In the genomic region with DNA sequence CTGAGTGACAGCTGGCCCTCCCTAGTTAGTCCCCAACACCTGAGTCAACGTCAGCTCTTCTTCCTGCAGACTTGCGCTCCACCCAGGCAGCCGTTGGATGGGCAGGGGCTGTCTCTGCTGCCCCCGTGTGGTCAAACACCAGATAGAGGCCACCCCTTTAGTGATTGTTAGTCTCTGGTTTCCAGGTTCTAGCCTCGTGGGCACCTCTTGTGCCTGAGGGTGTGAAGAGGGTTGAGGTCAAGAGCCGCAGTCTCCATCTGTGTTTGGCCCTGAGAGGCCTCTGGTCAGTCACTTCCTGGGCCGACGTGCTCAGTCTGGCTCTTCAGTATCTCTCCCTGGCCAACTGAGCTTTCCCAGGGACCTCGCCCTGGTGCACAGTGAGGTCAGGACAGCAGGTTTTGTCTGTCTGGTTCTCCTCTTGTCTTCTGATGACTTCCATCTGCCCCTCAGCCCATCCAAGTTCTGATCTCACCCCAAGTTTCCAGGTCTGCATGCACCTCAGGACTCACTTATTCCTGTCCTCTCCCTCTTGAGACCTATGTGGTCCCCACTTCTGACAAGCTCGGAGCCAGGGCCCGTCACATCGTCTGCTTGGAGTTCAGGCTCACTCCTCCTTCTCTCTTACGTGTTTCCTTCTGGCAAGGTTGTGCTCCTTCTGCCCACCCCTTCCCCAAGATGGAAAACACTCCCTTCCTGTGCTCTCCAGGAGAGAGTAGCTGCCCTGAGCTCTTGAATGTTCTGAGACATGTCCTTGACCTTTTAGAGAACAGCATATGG, we compare ENCODE assay signal across 9 cellular contexts. TPM values are rescaled to one million over a fixed set of nuclear protein-coding genes. Genes with fewer than 3 reads are reported as not detected.
DNase-seq lines count a peak whose midpoint lies in the region; ATAC-seq, FAIRE-seq and TF ChIP-seq lines count a peak whose summit lies in the region.
"Had no signal": no experiment of that assay in that cellular context is flagged by ENCODE, and none has a peak within 500 bp of the region (broad histone marks: within the 10 kb centered on the region; RNA-seq: fewer than 3 reads in every experiment).

No MANE protein-coding gene starts in this region.

- no peaks in the 10 kb centered on the region for H3K79me2 ChIP-seq in OCI-LY1 (ENCODE audit: insufficient read depth, low read length)

- CTCF ChIA-PET in HEK293 (lab: Yijun Ruan, JAX): interaction anchor here (0.5 to 16.7 kb wide), 73 partner anchors 9 to 1271 kb away, joined by 3 to 543 read pairs (median 4); partner anchors contain the start of genes CD276 and NPTN

- intact Hi-C loops in pancreas (cut with DNase I) (loop anchor here in 1 of 3 donors (10.0 kb wide), 1 partner anchor 140 kb away; no protein-coding TSS in a partner anchor), uterus (cut with DNase I; ENCODE audit: low total_unique reads) (no loop called here)

- H3K27ac ChIP-seq in C4-2B: no peak overlapping the region
- H3K27ac ChIP-seq in HEK293 (ENCODE audit: extremely low read depth, low read depth, low read length): no peak overlapping the region
- H3K27ac ChIP-seq in OCI-LY1 (ENCODE audit: low read depth, low read length, poor library complexity, severe bottlenecking): no peak overlapping the region
- H3K27ac ChIP-seq in pancreas: no peak overlapping the region
- no peak overlapping the region for H3K27ac ChIP-seq in uterus
- H3K27ac ChIP-seq: skin epidermis had no signal

- H3K9me3 ChIP-seq in HEK293 (ENCODE audit: control insufficient read depth, insufficient read depth, low read depth, low read length) (no peaks in the 10 kb centered on the region), OCI-LY1 (ENCODE audit: low read length) (no peaks in the 10 kb centered on the region), pancreas (no peaks in the 10 kb centered on the region), uterus (no peaks in the 10 kb centered on the region)

- H2AFZ ChIP-seq in OCI-LY1 (ENCODE audit: low read length): no peak overlapping the region

- H3K9me2 ChIP-seq in OCI-LY1 (ENCODE audit: low read depth, low read length): no peaks in the 10 kb centered on the region

- H3K27me3 ChIP-seq in OCI-LY1 (ENCODE audit: insufficient read depth, low read length) (no peaks in the 10 kb centered on the region), pancreas (no peaks in the 10 kb centered on the region), uterus (no peaks in the 10 kb centered on the region)

- H3K36me3 ChIP-seq in HEK293 (ENCODE audit: control insufficient read depth in 2 of 2, insufficient read depth in 1 of 2, low read length in 2 of 2): peaks cover 10 to 79% of the 10 kb centered on the region in 2 experiments
- no peaks in the 10 kb centered on the region for H3K36me3 ChIP-seq in OCI-LY1 (ENCODE audit: insufficient read depth, low read length)
- H3K36me3 ChIP-seq in pancreas: peaks cover 0 to 9% (median 0%) of the 10 kb centered on the region in 3 donors
- H3K36me3 ChIP-seq in uterus: no peaks in the 10 kb centered on the region

- H3K4me3 ChIP-seq in HEK293 (ENCODE audit: low read depth, low read length): no peak overlapping the region
- no peak overlapping the region for H3K4me3 ChIP-seq in OCI-LY1 (ENCODE audit: low read depth, low read length, poor library complexity, severe bottlenecking)
- no peak overlapping the region for H3K4me3 ChIP-seq in fibroblast of mammary gland (ENCODE audit: control insufficient read depth, low read depth, low read length)
- H3K4me3 ChIP-seq in pancreas: no peak overlapping the region
- H3K4me3 ChIP-seq in uterus: no peak overlapping the region
- H3K4me3 ChIP-seq: skin epidermis had no signal

- TF ChIP-seq CTCF in C4-2B (conservative IDR thresholded peaks at IDR 0.05) (peak; percentile 92), HEK293 (tag by site-specific recombination; IDR thresholded peaks at IDR 0.05) (peak; percentile 84), OCI-LY1 (IDR thresholded peaks at IDR 0.05; ENCODE audit: low read length) (peak; percentile 78), fibroblast of mammary gland (conservative IDR thresholded peaks at IDR 0.05; ENCODE audit: control insufficient read depth, insufficient read depth, low read depth, low read length) (peak; percentile 78), pancreas (IDR thresholded peaks at IDR 0.05) (peak; percentile 63 to 79 (median 75)), uterus (IDR thresholded peaks at IDR 0.05) (peak; percentile 60 to 82 (median 65))

- H3K4me2 ChIP-seq in OCI-LY1 (ENCODE audit: low read length): no peak overlapping the region

- no peaks in the 10 kb centered on the region for H4K20me1 ChIP-seq in OCI-LY1 (ENCODE audit: insufficient read depth, low read length)

- no peaks in the 10 kb centered on the region for H3F3A ChIP-seq in OCI-LY1 (ENCODE audit: insufficient read depth, low read length)

- ATAC-seq in pancreas: peak; percentile 54 to 84 (median 82)

- H3K4me1 ChIP-seq in HEK293 (ENCODE audit: control insufficient read depth, insufficient read depth, low read length) (no peaks in the 10 kb centered on the region), OCI-LY1 (ENCODE audit: insufficient read depth, low read length, severe bottlenecking) (no peaks in the 10 kb centered on the region), pancreas (no peaks in the 10 kb centered on the region), uterus (no peaks in the 10 kb centered on the region)

- POLR2A ChIA-PET in HEK293 (lab: Yijun Ruan, JAX): interaction anchor here (0.6 kb wide), 1 partner anchor 11 kb away, joined by 3 read pairs; no protein-coding TSS in a partner anchor

- H3K9ac ChIP-seq in OCI-LY1 (ENCODE audit: low read length): no peak overlapping the region

- no peak for TF ChIP-seq POLR2A in uterus (IDR thresholded peaks at IDR 0.05)

- no peak for FAIRE-seq in pancreas (lab: Jason Lieb, UNC)

- WGBS in pancreas, 2 donors: 50 to 52% methylated on average over 13 of the region's 13 CpGs

- DNase-seq in activated T-cell treated with anti-CD3 and anti-CD28 coated beads for 4 hours (peak; percentile 44), fibroblast of mammary gland (ENCODE audit: low read depth) (peak; percentile 49), pancreas (peak in 5 of 6 donors; percentile 39 to 84 (median 67)), uterus (peak; percentile 51 to 59), DMS79 treated with DMSO at 0.1 percent for 48 hours (lab: John Stamatoyannopoulos, UW) (no peak)

TF ChIP-seq in HEK293, 187 proteins besides CTCF, POLR2A, EP300 and RAD21:
- TF ChIP-seq KLF17 (tag by site-specific recombination; IDR thresholded peaks at IDR 0.05): 0 out of 2 replicates have a peak, but pooled peaks have one; percentile 46
- TF ChIP-seq SP3 (tag by site-specific recombination; IDR thresholded peaks at IDR 0.05): no peak
- no peak for TF ChIP-seq ZNF2 (tag by site-specific recombination; IDR thresholded peaks at IDR 0.05)
- TF ChIP-seq, protein P1, sequence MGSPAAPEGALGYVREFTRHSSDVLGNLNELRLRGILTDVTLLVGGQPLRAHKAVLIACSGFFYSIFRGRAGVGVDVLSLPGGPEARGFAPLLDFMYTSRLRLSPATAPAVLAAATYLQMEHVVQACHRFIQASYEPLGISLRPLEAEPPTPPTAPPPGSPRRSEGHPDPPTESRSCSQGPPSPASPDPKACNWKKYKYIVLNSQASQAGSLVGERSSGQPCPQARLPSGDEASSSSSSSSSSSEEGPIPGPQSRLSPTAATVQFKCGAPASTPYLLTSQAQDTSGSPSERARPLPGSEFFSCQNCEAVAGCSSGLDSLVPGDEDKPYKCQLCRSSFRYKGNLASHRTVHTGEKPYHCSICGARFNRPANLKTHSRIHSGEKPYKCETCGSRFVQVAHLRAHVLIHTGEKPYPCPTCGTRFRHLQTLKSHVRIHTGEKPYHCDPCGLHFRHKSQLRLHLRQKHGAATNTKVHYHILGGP (tag by site-specific recombination; IDR thresholded peaks at IDR 0.05): no peak
- TF ChIP-seq MEIS1 (CRISPR knock-in tag; IDR thresholded peaks at IDR 0.05; ENCODE audit: borderline replicate concordance): no peak
- TF ChIP-seq SP2 (tag by site-specific recombination; IDR thresholded peaks at IDR 0.05): no peak
- TF ChIP-seq ZNF274 (IDR thresholded peaks at IDR 0.05; ENCODE audit: low read length): no peak
- TF ChIP-seq ZNF274 (tag by site-specific recombination; IDR thresholded peaks at IDR 0.05; ENCODE audit: borderline replicate concordance): peak; percentile 55; the same call in 1 of the 2 replicates
- TF ChIP-seq, protein P2, sequence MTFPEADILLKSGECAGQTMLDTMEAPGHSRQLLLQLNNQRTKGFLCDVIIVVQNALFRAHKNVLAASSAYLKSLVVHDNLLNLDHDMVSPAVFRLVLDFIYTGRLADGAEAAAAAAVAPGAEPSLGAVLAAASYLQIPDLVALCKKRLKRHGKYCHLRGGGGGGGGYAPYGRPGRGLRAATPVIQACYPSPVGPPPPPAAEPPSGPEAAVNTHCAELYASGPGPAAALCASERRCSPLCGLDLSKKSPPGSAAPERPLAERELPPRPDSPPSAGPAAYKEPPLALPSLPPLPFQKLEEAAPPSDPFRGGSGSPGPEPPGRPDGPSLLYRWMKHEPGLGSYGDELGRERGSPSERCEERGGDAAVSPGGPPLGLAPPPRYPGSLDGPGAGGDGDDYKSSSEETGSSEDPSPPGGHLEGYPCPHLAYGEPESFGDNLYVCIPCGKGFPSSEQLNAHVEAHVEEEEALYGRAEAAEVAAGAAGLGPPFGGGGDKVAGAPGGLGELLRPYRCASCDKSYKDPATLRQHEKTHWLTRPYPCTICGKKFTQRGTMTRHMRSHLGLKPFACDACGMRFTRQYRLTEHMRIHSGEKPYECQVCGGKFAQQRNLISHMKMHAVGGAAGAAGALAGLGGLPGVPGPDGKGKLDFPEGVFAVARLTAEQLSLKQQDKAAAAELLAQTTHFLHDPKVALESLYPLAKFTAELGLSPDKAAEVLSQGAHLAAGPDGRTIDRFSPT (tag by site-specific recombination; IDR thresholded peaks at IDR 0.05): no peak
- no peak for TF ChIP-seq ZNF555 (tag by site-specific recombination; conservative IDR thresholded peaks at IDR 0.05)
- peak; percentile 56 for TF ChIP-seq ZNF654 (tag by site-specific recombination; IDR thresholded peaks at IDR 0.05; ENCODE audit: low read depth)
- TF ChIP-seq ZBTB17 (tag by site-specific recombination; IDR thresholded peaks at IDR 0.05): 0 out of 2 replicates have a peak, but pooled peaks have one; percentile 21

RNA-seq across cellular contexts. Expression of gene CD276, which starts 20.9 kb away (rescaled TPM):
- total RNA-seq in pancreas (10 to 100 TPM; 13.9 to 56.0 (median 18.0) TPM), uterus (10 to 100 TPM; 11.5 to 85.7 (median 30.0) TPM)
- 10 to 100 TPM; 26.4 to 30.4 TPM for polyA plus RNA-seq in pancreas

RNA-seq across cellular contexts. Expression of gene INSYN1, which starts 48.1 kb away (rescaled TPM):
- total RNA-seq in pancreas: 1 to 10 TPM in 4 of 6 donors, under 1 TPM in 2; 0.42 to 2.7 (median 1.6) TPM
- polyA plus RNA-seq in pancreas: 10 to 100 TPM in 1 of 2 donors, 1 to 10 TPM in 1; 6.0 to 28.2 TPM
- total RNA-seq in uterus: 10 to 100 TPM in 2 of 4 donors, 1 to 10 TPM in 1, under 1 TPM in 1; 0.77 to 13.5 (median 6.9) TPM
